8 cellular contexts compared by ENCODE assay signal in the genomic region with DNA sequence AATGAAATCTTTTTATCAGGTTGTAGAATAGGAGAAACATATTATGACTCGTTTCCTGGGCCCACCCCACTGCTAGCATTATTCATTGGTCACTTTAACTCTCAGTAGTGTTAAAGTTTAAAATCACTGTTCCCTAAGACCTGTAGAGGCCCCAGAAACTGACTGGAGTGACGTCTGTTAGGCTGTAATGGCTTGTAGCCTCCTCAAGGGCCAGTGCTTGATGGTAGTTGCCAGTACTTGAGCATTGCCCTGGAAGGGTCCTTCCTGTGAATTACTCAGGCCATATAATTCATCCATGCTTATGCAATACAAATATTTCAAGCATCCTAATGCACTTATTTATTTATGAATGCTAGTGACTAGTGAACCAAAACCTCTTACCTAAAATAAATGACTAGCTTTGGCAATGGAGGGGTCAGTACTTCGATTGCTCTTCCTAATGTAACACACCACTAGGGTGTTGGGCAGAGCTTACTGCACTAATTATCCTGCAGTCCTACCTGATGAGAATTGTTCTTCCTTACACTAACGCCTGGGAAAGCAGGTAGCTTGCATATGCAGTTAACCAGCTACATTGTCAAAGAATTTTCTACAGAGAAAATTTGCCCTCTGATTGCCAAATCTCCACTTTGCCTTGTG. TPM values are rescaled to one million over a fixed set of nuclear protein-coding genes. Genes with fewer than 3 reads are reported as not detected.
DNase-seq lines count a peak whose midpoint lies in the region; ATAC-seq and TF ChIP-seq lines count a peak whose summit lies in the region.

No MANE protein-coding gene starts in this region.

- CTCF ChIA-PET in CD4-positive, alpha-beta memory T cell (lab: Charles Lee; ENCODE audit: partially characterized antibody), result interaction anchor here (0.7 to 17.3 kb wide), 20 partner anchors 10 to 301 kb away, joined by 3 to 526 read pairs (median 4); no protein-coding TSS in a partner anchor

- peaks cover 11 to 15% of the 10 kb centered on the region in 2 donors for H3K36me3 Mint-ChIP-seq in CD4-positive, alpha-beta memory T cell
- H3K36me3 Mint-ChIP-seq in activated T-helper 1 cell treated with anti-CD3 and anti-CD28 coated beads, Interleukin-12 subunit alpha, Interleukin-12 subunit beta, Interleukin-2, Interleukin-4 antibody, amounts not matched to agents 30 ng/mL and 10 ng/mL and 1 ng/mL, durations not matched to agents 14 hours and 24 hours and 36 hours (ENCODE audit: low read depth), result peaks cover 18% of the 10 kb centered on the region

- H3K36me3 ChIP-seq in CD4-positive, alpha-beta memory T cell (ENCODE audit: insufficient read depth, low read length), result no peaks in the 10 kb centered on the region
- H3K36me3 ChIP-seq in lung (ENCODE audit: control insufficient read depth in 2 of 2, insufficient read depth in 2 of 2, low read length in 2 of 2), result no peaks in the 10 kb centered on the region

- POLR2A ChIA-PET in CD4-positive, alpha-beta memory T cell (lab: Charles Lee; ENCODE audit: partially characterized antibody), result interaction anchor here (0.7 to 14.7 kb wide), 27 partner anchors 10 to 299 kb away, joined by 3 to 728 read pairs (median 7); partner anchors contain the start of genes APLF, ARHGAP25 and FBXO48

- no peaks in the 10 kb centered on the region for H3K27me3 ChIP-seq in CD4-positive, alpha-beta memory T cell (ENCODE audit: insufficient read depth, low read length)
- no peaks in the 10 kb centered on the region for H3K27me3 ChIP-seq in lung (ENCODE audit: control insufficient read depth, insufficient read depth)

- no peaks in the 10 kb centered on the region for H3K9me3 ChIP-seq in CD4-positive, alpha-beta memory T cell (ENCODE audit: control insufficient read depth in 1 of 2, low read length in 2 of 2)
- no peaks in the 10 kb centered on the region for H3K9me3 ChIP-seq in lung (ENCODE audit: control insufficient read depth in 2 of 2, insufficient read depth in 1 of 2, low read length in 1 of 2)

- WGBS in lung, 2 donors, result 30 to 32% methylated on average over 4 of the region's 4 CpGs

- H3K9me3 Mint-ChIP-seq in CD4-positive, alpha-beta memory T cell, result peaks cover 0 to 4% (median 0%) of the 10 kb centered on the region in 8 donors
- H3K9me3 Mint-ChIP-seq in activated T-helper 1 cell treated with anti-CD3 and anti-CD28 coated beads, Interleukin-12 subunit alpha, Interleukin-12 subunit beta, Interleukin-2, Interleukin-4 antibody, amounts not matched to agents 30 ng/mL and 10 ng/mL and 1 ng/mL, durations not matched to agents 14 hours and 24 hours and 36 hours, result no peaks in the 10 kb centered on the region

- peaks cover 0 to 2% of the 10 kb centered on the region in 2 donors for H3K27me3 Mint-ChIP-seq in CD4-positive, alpha-beta memory T cell
- no peaks in the 10 kb centered on the region for H3K27me3 Mint-ChIP-seq in activated T-helper 1 cell treated with anti-CD3 and anti-CD28 coated beads, Interleukin-12 subunit alpha, Interleukin-12 subunit beta, Interleukin-2, Interleukin-4 antibody, amounts not matched to agents 30 ng/mL and 10 ng/mL and 1 ng/mL, durations not matched to agents 14 hours and 24 hours and 36 hours (ENCODE audit: insufficient read depth)

- DNase-seq in CD4-positive, alpha-beta memory T cell, result no peak
- DNase-seq in HCEC 1CT (peak; percentile 64), lung (ENCODE audit: low spot score) (no peak), hippocampal formation (lab: John Stamatoyannopoulos, UW) (no peak), COLO668 (lab: John Stamatoyannopoulos, UW; ENCODE audit: unreplicated experiment) (no peak), NCI-H1930 (lab: John Stamatoyannopoulos, UW) (no peak)
- DNase-seq in activated T-helper 1 cell treated with anti-CD3 and anti-CD28 coated beads, Interleukin-12 subunit alpha, Interleukin-12 subunit beta, Interleukin-2, Interleukin-4 antibody, amounts not matched to agents 30 ng/mL and 10 ng/mL and 1 ng/mL, durations not matched to agents 14 hours and 24 hours and 36 hours (ENCODE audit: low spot score), result no peak

- H3K4me1 Mint-ChIP-seq in CD4-positive, alpha-beta memory T cell, result peaks cover 86 to 99% (median 93%) of the 10 kb centered on the region in 4 donors
- H3K4me1 Mint-ChIP-seq in activated T-helper 1 cell treated with anti-CD3 and anti-CD28 coated beads, Interleukin-12 subunit alpha, Interleukin-12 subunit beta, Interleukin-2, Interleukin-4 antibody, amounts not matched to agents 30 ng/mL and 10 ng/mL and 1 ng/mL, durations not matched to agents 14 hours and 24 hours and 36 hours (ENCODE audit: low read depth), result peaks cover 96% of the 10 kb centered on the region

- H3K4me1 ChIP-seq in CD4-positive, alpha-beta memory T cell (ENCODE audit: insufficient read depth, low read length), result peaks cover 99% of the 10 kb centered on the region
- H3K4me1 ChIP-seq in lung (ENCODE audit: control insufficient read depth in 2 of 2, insufficient read depth in 2 of 2, low read length in 2 of 2), result peaks cover 5 to 21% of the 10 kb centered on the region in 2 donors

- peak overlapping the region; percentile 90 for H3K27ac ChIP-seq in CD4-positive, alpha-beta memory T cell (ENCODE audit: low read depth, low read length)
- peak overlapping the region; percentile 38 to 90 for H3K27ac ChIP-seq in lung (ENCODE audit: low read depth in 1 of 2, low read length in 1 of 2)

- peak overlapping the region; percentile 15 to 47 for H3K4me3 ChIP-seq in CD4-positive, alpha-beta memory T cell (ENCODE audit: low read length in 2 of 2)
- no peak overlapping the region for H3K4me3 ChIP-seq in lung

- no peak for TF ChIP-seq CTCF in lung (IDR thresholded peaks at IDR 0.05; ENCODE audit: control extremely low read depth, extremely low read depth)

- peak overlapping the region; percentile 78 to 95 (median 86) for H3K4me3 Mint-ChIP-seq in CD4-positive, alpha-beta memory T cell
- H3K4me3 Mint-ChIP-seq in activated T-helper 1 cell treated with anti-CD3 and anti-CD28 coated beads, Interleukin-12 subunit alpha, Interleukin-12 subunit beta, Interleukin-2, Interleukin-4 antibody, amounts not matched to agents 30 ng/mL and 10 ng/mL and 1 ng/mL, durations not matched to agents 14 hours and 24 hours and 36 hours, result peak overlapping the region; percentile 65

- intact Hi-C loops in CD4-positive, alpha-beta memory T cell (cut with micrococcal nuclease), result loop anchor here (1.0 to 5.0 kb wide), 6 partner anchors 13 to 299 kb away; partner anchors contain the start of genes APLF, ARHGAP25 and FBXO48
- intact Hi-C loops in activated T-helper 1 cell treated with anti-CD3 and anti-CD28 coated beads, Interleukin-12 subunit alpha, Interleukin-12 subunit beta, Interleukin-2, Interleukin-4 antibody, amounts not matched to agents 30 ng/mL and 10 ng/mL and 1 ng/mL, durations not matched to agents 14 hours and 24 hours and 36 hours (cut with micrococcal nuclease), result loop anchor here (2.0 to 10.0 kb wide), 8 partner anchors 13 to 879 kb away; partner anchors contain the start of genes APLF, FBXO48 and PPP3R1

- H3K27ac Mint-ChIP-seq in CD4-positive, alpha-beta memory T cell, result peak overlapping the region; percentile 95 to 99 (median 98)
- peak overlapping the region; percentile 92 for H3K27ac Mint-ChIP-seq in activated T-helper 1 cell treated with anti-CD3 and anti-CD28 coated beads, Interleukin-12 subunit alpha, Interleukin-12 subunit beta, Interleukin-2, Interleukin-4 antibody, amounts not matched to agents 30 ng/mL and 10 ng/mL and 1 ng/mL, durations not matched to agents 14 hours and 24 hours and 36 hours

- peak; percentile 17 for ATAC-seq in lung (ENCODE audit: insufficient read depth, low FRiP score)
- no peak for ATAC-seq in HG03442 (IDR thresholded peaks at IDR 0.05; ENCODE audit: unreplicated experiment)

RNA-seq across cellular contexts. Expression of gene ARHGAP25, which starts 31.2 kb away (rescaled TPM):
- total RNA-seq in CD4-positive, alpha-beta memory T cell, result 100 to 1,000 TPM; 162 to 163 TPM
- 100 to 1,000 TPM in 1 of 2 donors, 10 to 100 TPM in 1; 37.1 to 125 TPM for polyA plus RNA-seq in CD4-positive, alpha-beta memory T cell
- total RNA-seq in activated T-helper 1 cell treated with anti-CD3 and anti-CD28 coated beads, Interleukin-12 subunit alpha, Interleukin-12 subunit beta, Interleukin-2, Interleukin-4 antibody, amounts not matched to agents 30 ng/mL and 10 ng/mL and 1 ng/mL, durations not matched to agents 14 hours and 24 hours and 36 hours, result 71.6 and 74.2 TPM in 2 replicates
- total RNA-seq in lung, result 10 to 100 TPM; 17.1 to 26.1 TPM
- 10 to 100 TPM; 19.0 to 43.0 TPM for polyA plus RNA-seq in lung
